In the genomic region with DNA sequence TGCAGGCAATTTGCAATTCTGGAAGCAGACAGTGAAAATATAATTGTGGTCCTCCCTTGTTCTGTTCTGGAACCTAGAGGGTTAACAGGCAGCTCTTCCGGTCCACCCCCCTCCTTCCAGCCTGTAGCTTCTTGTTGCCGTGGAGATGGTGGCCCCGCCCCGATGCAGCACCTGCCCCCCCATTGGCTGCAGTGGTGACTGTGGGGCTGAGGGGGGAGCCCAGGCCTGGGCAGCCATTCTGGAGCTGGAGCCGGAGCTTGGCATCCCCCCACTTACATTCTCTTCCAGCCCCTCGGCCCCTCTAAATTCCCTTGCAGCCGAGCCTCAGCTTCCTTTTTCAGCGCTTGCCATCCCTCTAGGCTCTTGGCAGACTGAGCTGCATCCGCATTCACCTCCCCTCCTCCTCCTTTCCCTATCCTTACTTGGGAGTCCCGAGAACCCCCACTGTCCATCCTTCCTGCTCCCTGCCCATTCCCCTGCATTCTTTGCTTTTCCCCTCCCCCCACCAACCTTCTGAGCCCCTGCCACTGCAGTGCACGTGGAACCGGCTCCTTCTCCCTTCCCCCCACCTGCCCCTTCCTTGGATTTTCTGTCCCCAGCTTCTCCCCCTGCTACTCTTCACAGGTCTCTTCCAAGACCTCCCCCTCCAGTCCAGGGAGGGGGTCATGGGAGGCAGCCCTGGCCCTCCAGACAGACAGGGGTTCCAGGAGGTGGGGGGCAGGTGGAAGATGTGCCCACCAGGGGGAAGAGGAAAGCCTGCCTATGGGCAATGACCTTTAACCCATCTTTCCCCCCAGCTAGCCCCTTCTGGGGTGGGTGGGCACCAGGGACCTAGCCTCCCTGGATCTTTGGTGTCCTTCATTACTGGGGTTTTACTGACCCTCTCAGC, we compare ENCODE assay signal across 8 cellular contexts.
DNase-seq lines count a peak whose midpoint lies in the region; ATAC-seq lines count a peak whose summit lies in the region.

No MANE protein-coding gene starts in this region.

- ATAC-seq in HG03135 (IDR thresholded peaks at IDR 0.05; ENCODE audit: unreplicated experiment) (peak; percentile 51), HG03469 (IDR thresholded peaks at IDR 0.05; ENCODE audit: unreplicated experiment) (no peak)

- peaks cover 11% of the 10 kb centered on the region for H3K36me3 ChIP-seq in ES-I3 (ENCODE audit: insufficient read depth, low read length)

- peak; percentile 56 for DNase-seq in SHP77 treated with DMSO at 0.1 percent for 48 hours (lab: John Stamatoyannopoulos, UW)
- DNase-seq in activated naive CD4-positive, alpha-beta T cell treated with anti-CD3 and anti-CD28 coated beads, Interleukin-2, amount 50 U/mL, for 16 hours, result peak; percentile 85
- peak in 50 of 51 donors; percentile 15 to 91 (median 74) for DNase-seq in hypothalamus (lab: John Stamatoyannopoulos, UW)
- DNase-seq in stimulated activated CD4-positive, alpha-beta T cell treated with anti-CD3 and anti-CD28 coated beads, Interleukin-12 subunit alpha, Interleukin-12 subunit beta, amount 100 ng/mL, for 4 hours, result peak; percentile 69
- no peak for DNase-seq in HPDE6-E6E7 (ENCODE audit: extremely low spot score)

- H3K9ac ChIP-seq in ES-I3 (ENCODE audit: low read depth, low read length), result peak overlapping the region; percentile 63

- H3K9me3 ChIP-seq in ES-I3 (ENCODE audit: control insufficient read depth, insufficient read depth, low read length), result no peaks in the 10 kb centered on the region

- H3K4me1 ChIP-seq in ES-I3 (ENCODE audit: insufficient read depth, low read length), result peaks cover 44% of the 10 kb centered on the region
